17 cellular contexts compared by ENCODE assay signal in the genomic region with DNA sequence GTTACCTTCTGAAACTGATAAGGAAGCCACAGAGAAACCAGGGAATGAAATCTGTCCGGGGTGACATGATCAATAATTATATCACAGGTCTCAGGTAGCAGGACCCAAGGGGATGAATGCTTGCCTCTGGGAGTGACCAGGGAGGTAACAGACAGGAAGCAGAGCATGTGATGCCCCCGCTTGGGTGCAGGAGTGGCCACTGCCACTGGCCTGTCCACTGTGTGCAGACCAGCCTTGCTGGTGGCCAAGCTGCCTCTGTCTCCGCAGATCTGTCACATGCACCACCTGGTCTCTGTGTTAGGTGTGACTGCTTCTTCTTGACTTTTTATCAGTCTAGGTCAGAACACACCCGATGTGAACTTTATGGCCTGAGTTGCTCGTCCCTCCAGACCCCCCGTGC.
A peak's percentile ranks its signal among the peaks of the same experiment; 100 is the strongest.
DNase-seq lines count a peak whose midpoint lies in the region; ATAC-seq and TF ChIP-seq lines count a peak whose summit lies in the region.
"Had no signal": no experiment of that assay in that cellular context is flagged by ENCODE, and none has a peak within 500 bp of the region (broad histone marks: within the 10 kb centered on the region; RNA-seq: fewer than 3 reads in every experiment).

No MANE protein-coding gene starts in this region.

- intact Hi-C loops in posterior vena cava (cut with DNase I) = no loop called here
- intact Hi-C loops in aorta (cut with DNase I) = no loop called here

- H3K36me3 ChIP-seq in RWPE2 (ENCODE audit: low read depth) = no peaks in the 10 kb centered on the region
- H3K36me3 ChIP-seq in aorta (ENCODE audit: control insufficient read depth in 1 of 2, insufficient read depth in 2 of 2, low read length in 1 of 2) = no peaks in the 10 kb centered on the region

- peaks cover 5% of the 10 kb centered on the region for H3K36me3 Mint-ChIP-seq in glutamatergic neuron (ENCODE audit: unreplicated experiment)

- H3K27me3 Mint-ChIP-seq in glutamatergic neuron (ENCODE audit: unreplicated experiment) = no peaks in the 10 kb centered on the region
- H3K27me3 Mint-ChIP-seq: B cell had no signal

- no peaks in the 10 kb centered on the region for H3K4me1 ChIP-seq in RWPE2 (ENCODE audit: insufficient read depth, poor library complexity, severe bottlenecking)
- no peaks in the 10 kb centered on the region for H3K4me1 ChIP-seq in aorta (ENCODE audit: control insufficient read depth in 1 of 2, insufficient read depth in 2 of 2, low read length in 2 of 2)

- H3K27me3 ChIP-seq in RWPE2 (ENCODE audit: insufficient read depth, poor library complexity, severe bottlenecking) = no peaks in the 10 kb centered on the region
- no peaks in the 10 kb centered on the region for H3K27me3 ChIP-seq in aorta (ENCODE audit: control insufficient read depth in 1 of 2, insufficient read depth in 2 of 2, low read length in 1 of 2)
- H3K27me3 ChIP-seq: BLaER1 treated with 17β-estradiol and CSF1 and Interleukin-3, amounts not matched to agents 10 nM and 100 nM had no signal

- H3K4me1 Mint-ChIP-seq in glutamatergic neuron (ENCODE audit: low read depth, unreplicated experiment) = peaks cover 20% of the 10 kb centered on the region
- H3K4me1 Mint-ChIP-seq: B cell had no signal

- no peak overlapping the region for H3K4me3 Mint-ChIP-seq in glutamatergic neuron (ENCODE audit: unreplicated experiment)
- H3K4me3 Mint-ChIP-seq: B cell; CD8-positive, alpha-beta T cell; HFFc6 had no signal

- H3K27ac Mint-ChIP-seq in glutamatergic neuron (ENCODE audit: unreplicated experiment) = no peak overlapping the region
- H3K27ac Mint-ChIP-seq: B cell; CD8-positive, alpha-beta T cell; HFFc6 had no signal

- no peak for ATAC-seq in RWPE2 (ENCODE audit: low read depth)
- no peak for ATAC-seq in aorta (ENCODE audit: low FRiP score)
- ATAC-seq: CD8-positive, alpha-beta T cell; HCT116; HepG2 had no signal

- DNase-seq in RWPE2 (ENCODE audit: low spot score) (peak; percentile 19), glutamatergic neuron (peak; percentile 0), posterior vena cava (ENCODE audit: low spot score) (peak; percentile 38), aorta (peak; percentile 45 to 52), cerebellar cortex (ENCODE audit: low spot score) (no peak), dermis blood vessel endothelial cell (no peak)
- DNase-seq: Calu3; CD8-positive, alpha-beta T cell; DMS79 treated with DMSO at 0.1 percent for 48 hours; GF-D8; GOT3; H7; HFFc6 had no signal

- no peak overlapping the region for H3K4me3 ChIP-seq in RWPE2 (ENCODE audit: severe bottlenecking)
- no peak overlapping the region for H3K4me3 ChIP-seq in aorta (ENCODE audit: low read length in 2 of 2)
- H3K4me3 ChIP-seq: BLaER1 treated with 17β-estradiol and CSF1 and Interleukin-3, amounts not matched to agents 10 nM and 100 nM had no signal

- H3K9me3 ChIP-seq in RWPE2 (ENCODE audit: severe bottlenecking) = no peaks in the 10 kb centered on the region
- no peaks in the 10 kb centered on the region for H3K9me3 ChIP-seq in aorta (ENCODE audit: control insufficient read depth, low read length)
- H3K9me3 ChIP-seq: BLaER1 treated with 17β-estradiol and CSF1 and Interleukin-3, amounts not matched to agents 10 nM and 100 nM had no signal

- whole genome bisulfite sequencing in aorta, 2 donors = 91% methylated on average over 6 of the region's 6 CpGs

- H3K27ac ChIP-seq in RWPE2 (ENCODE audit: poor library complexity, severe bottlenecking) (no peak overlapping the region), aorta (ENCODE audit: low read depth in 1 of 2, low read length in 2 of 2) (no peak overlapping the region)
- H3K27ac ChIP-seq: BLaER1 treated with 17β-estradiol and CSF1 and Interleukin-3, amounts not matched to agents 10 nM and 100 nM had no signal

- peaks cover 4% of the 10 kb centered on the region for H3K9me3 Mint-ChIP-seq in glutamatergic neuron (ENCODE audit: unreplicated experiment)
- H3K9me3 Mint-ChIP-seq: CD8-positive, alpha-beta T cell; HFFc6 had no signal

- TF ChIP-seq CTCF in RWPE2 (IDR thresholded peaks at IDR 0.05; ENCODE audit: poor library complexity, severe bottlenecking) (no peak), glutamatergic neuron (IDR thresholded peaks at IDR 0.05; ENCODE audit: partially characterized antibody, unreplicated experiment) (no peak)

Comparison
In these comparisons a context has a peak if more than half of its experiments do, and no peak if none do; other contexts are left out.
1. DNase-seq: peak in RWPE2 (single experiment), glutamatergic neuron (single experiment), posterior vena cava (single experiment) and aorta (2 of 2); none in cerebellar cortex (single experiment) and dermis blood vessel endothelial cell (single experiment).